ENCODE assay signal across 1 cellular context in genomic region chr17:29565643-29566472, GRCh38.
TF ChIP-seq lines count a peak whose summit lies in the region.

No MANE protein-coding gene starts in this region.

TF ChIP-seq in A549, 52 proteins besides CTCF, POLR2A, EP300 and RAD21 (continued from another document):
- no peak for TF ChIP-seq GATA3 (IDR thresholded peaks at IDR 0.05; ENCODE audit: borderline replicate concordance)
- TF ChIP-seq RNF2 (IDR thresholded peaks at IDR 0.05; ENCODE audit: borderline replicate concordance, low read depth) = peak; percentile 67; the same call in 1 of the 2 replicates
- peak; percentile 62; the same call in 1 of the 2 replicates for TF ChIP-seq E2F6 (IDR thresholded peaks at IDR 0.05; ENCODE audit: borderline replicate concordance, low read depth)
- no peak for TF ChIP-seq EHF (CRISPR knock-in tag; IDR thresholded peaks at IDR 0.05)
- TF ChIP-seq ZNF302 (CRISPR knock-in tag; IDR thresholded peaks at IDR 0.05) = no peak
- no peak for TF ChIP-seq HES2 (IDR thresholded peaks at IDR 0.05)
- TF ChIP-seq RARB (CRISPR knock-in tag; IDR thresholded peaks at IDR 0.05) = no peak
- no peak for TF ChIP-seq JUN (IDR thresholded peaks at IDR 0.05)
- no peak for TF ChIP-seq HEYL (CRISPR knock-in tag; IDR thresholded peaks at IDR 0.05)
- no peak for TF ChIP-seq NPAS2 (CRISPR knock-in tag; IDR thresholded peaks at IDR 0.05; ENCODE audit: borderline replicate concordance)
